Comparison of ENCODE assay signal across 25 cellular contexts in the genomic region with DNA sequence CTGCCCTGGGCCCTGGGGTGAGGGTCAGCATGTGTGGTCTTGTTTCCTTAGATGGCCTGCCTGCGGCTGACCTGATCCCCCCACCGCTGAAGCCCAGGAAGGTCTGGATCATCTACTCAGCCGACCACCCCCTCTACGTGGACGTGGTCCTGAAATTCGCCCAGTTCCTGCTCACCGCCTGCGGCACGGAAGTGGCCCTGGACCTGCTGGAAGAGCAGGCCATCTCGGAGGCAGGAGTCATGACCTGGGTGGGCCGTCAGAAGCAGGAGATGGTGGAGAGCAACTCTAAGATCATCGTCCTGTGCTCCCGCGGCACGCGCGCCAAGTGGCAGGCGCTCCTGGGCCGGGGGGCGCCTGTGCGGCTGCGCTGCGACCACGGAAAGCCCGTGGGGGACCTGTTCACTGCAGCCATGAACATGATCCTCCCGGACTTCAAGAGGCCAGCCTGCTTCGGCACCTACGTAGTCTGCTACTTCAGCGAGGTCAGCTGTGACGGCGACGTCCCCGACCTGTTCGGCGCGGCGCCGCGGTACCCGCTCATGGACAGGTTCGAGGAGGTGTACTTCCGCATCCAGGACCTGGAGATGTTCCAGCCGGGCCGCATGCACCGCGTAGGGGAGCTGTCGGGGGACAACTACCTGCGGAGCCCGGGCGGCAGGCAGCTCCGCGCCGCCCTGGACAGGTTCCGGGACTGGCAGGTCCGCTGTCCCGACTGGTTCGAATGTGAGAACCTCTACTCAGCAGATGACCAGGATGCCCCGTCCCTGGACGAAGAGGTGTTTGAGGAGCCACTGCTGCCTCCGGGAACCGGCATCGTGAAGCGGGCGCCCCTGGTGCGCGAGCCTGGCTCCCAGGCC. TPM values are rescaled to one million over a fixed set of nuclear protein-coding genes. Genes with fewer than 3 reads are reported as not detected.
DNase-seq lines count a peak whose midpoint lies in the region; ATAC-seq and TF ChIP-seq lines count a peak whose summit lies in the region.
"Had no signal": no experiment of that assay in that cellular context is flagged by ENCODE, and none has a peak within 500 bp of the region (broad histone marks: within the 10 kb centered on the region; RNA-seq: fewer than 3 reads in every experiment).

No MANE protein-coding gene starts in this region.

- no peaks in the 10 kb centered on the region for H3K9me3 ChIP-seq in left ventricle myocardium inferior (replicated peaks)
- no peaks in the 10 kb centered on the region for H3K9me3 ChIP-seq in neutrophil
- H3K9me3 ChIP-seq in endodermal cell (ENCODE audit: control insufficient read depth, low read length) = no peaks in the 10 kb centered on the region

- no peak overlapping the region for H3K4me3 ChIP-seq in left ventricle myocardium inferior
- peak overlapping the region; percentile 58 to 63 for H3K4me3 ChIP-seq in neutrophil (ENCODE audit: low read depth in 1 of 2, low read length in 1 of 2)
- H3K4me3 ChIP-seq in endodermal cell (ENCODE audit: low read length) = no peak overlapping the region
- H3K4me3 ChIP-seq: GM23338 had no signal

- TF ChIP-seq CTCF in left ventricle myocardium inferior (IDR thresholded peaks at IDR 0.05; ENCODE audit: borderline replicate concordance) = no peak
- no peak for TF ChIP-seq CTCF in neutrophil (IDR thresholded peaks at IDR 0.05)
- no peak for TF ChIP-seq CTCF in endodermal cell (conservative IDR thresholded peaks at IDR 0.05)

- DNase-seq in cardiac septum (ENCODE audit: low spot score) (peak; percentile 66), left ventricle myocardium inferior (no peak), endodermal cell (no peak), left cardiac atrium (no peak), HuH-7.5 (ENCODE audit: low spot score) (no peak)
- DNase-seq: 8988T, C1 segment of cervical spinal cord, EL, GF-D8, HCEC 1CT, IMR-90, NCI-H1105 treated with DMSO at 0.1 percent for 48 hours, NCI-H1694, NCI-H2081, NCI-H2171 treated with DMSO at 0.1 percent for 48 hours, NCI-H524 treated with DMSO at 0.1 percent for 48 hours, NCI-H82, SIG-M5 had no signal

- H3K27me3 ChIP-seq in left ventricle myocardium inferior (ENCODE audit: low read depth) (no peaks in the 10 kb centered on the region), neutrophil (no peaks in the 10 kb centered on the region), endodermal cell (ENCODE audit: control insufficient read depth, insufficient read depth, low read length, poor library complexity, severe bottlenecking) (no peaks in the 10 kb centered on the region)

- H3K9me3 Mint-ChIP-seq in endodermal cell = no peaks in the 10 kb centered on the region
- H3K9me3 Mint-ChIP-seq: GM23338 had no signal

- no peak for ATAC-seq in left cardiac atrium
- no peak for ATAC-seq in HG03175 (IDR thresholded peaks at IDR 0.05; ENCODE audit: unreplicated experiment)
- ATAC-seq: GM23338, Panc1, SK-N-SH treated with all-trans-retinoic acid at 6 μM for 48 hours had no signal

- WGBS in endodermal cell (ENCODE audit: insufficient coverage in 1 of 2, insufficient read length in 1 of 2), 2 experiments = 95 to 98% methylated on average over 58 to 66 of the region's 66 CpGs

- intact Hi-C loops in cardiac septum (cut with DNase I) = no loop called here
- intact Hi-C loops in left ventricle myocardium inferior (cut with micrococcal nuclease) = no loop called here
- intact Hi-C loops in left cardiac atrium (cut with DNase I) = no loop called here

- H3K4me3 Mint-ChIP-seq in endodermal cell = no peak overlapping the region
- H3K4me3 Mint-ChIP-seq: GM23338 had no signal

- H3K27ac ChIP-seq in left ventricle myocardium inferior (replicated peaks) (no peak overlapping the region), cingulate gyrus (ENCODE audit: low read depth, low read length) (peak overlapping the region; percentile 54), neutrophil (peak overlapping the region; percentile 91), endodermal cell (ENCODE audit: low read depth, low read length) (no peak overlapping the region)
- H3K27ac ChIP-seq: KMS-11 had no signal

- H3K4me1 ChIP-seq in left ventricle myocardium inferior (no peaks in the 10 kb centered on the region), neutrophil (ENCODE audit: control insufficient read depth in 1 of 2, insufficient read depth in 1 of 2, low read depth in 1 of 2, low read length in 1 of 2) (peaks cover 96 to 97% of the 10 kb centered on the region in 2 experiments), endodermal cell (ENCODE audit: control insufficient read depth, insufficient read depth, low read length) (no peaks in the 10 kb centered on the region)

- H3K27me3 Mint-ChIP-seq in endodermal cell (ENCODE audit: insufficient read depth) = no peaks in the 10 kb centered on the region

- H3K9ac ChIP-seq in endodermal cell (ENCODE audit: extremely low read depth, low read length, poor library complexity, severe bottlenecking) = no peak overlapping the region
- H3K9ac ChIP-seq: KMS-11 had no signal

- H3K36me3 ChIP-seq in left ventricle myocardium inferior (peaks cover 43% of the 10 kb centered on the region), neutrophil (peaks cover 96% of the 10 kb centered on the region), endodermal cell (ENCODE audit: control insufficient read depth, insufficient read depth, low read length) (peaks cover 53% of the 10 kb centered on the region)

- H3K36me3 Mint-ChIP-seq in endodermal cell (ENCODE audit: low read depth) = peaks cover 29% of the 10 kb centered on the region

- no peaks in the 10 kb centered on the region for H3K4me1 Mint-ChIP-seq in endodermal cell

- H3K27ac Mint-ChIP-seq in endodermal cell = no peak overlapping the region
- H3K27ac Mint-ChIP-seq: GM23338 had no signal

RNA-seq across cellular contexts. Expression of gene TMEM121B, which starts 12.7 kb away (rescaled TPM):
- total RNA-seq in cardiac septum (1.0 TPM), left ventricle myocardium inferior (1.5 TPM), endodermal cell (10 to 100 TPM in 1 of 2 donors, 1 to 10 TPM in 1; 8.9 to 10.9 TPM), left cardiac atrium (under 1 TPM; 0.80 to 0.97 TPM)
- 9.9 TPM for polyA plus RNA-seq in endodermal cell (2013, experiment 1 of 2)
- 7.9 TPM for polyA plus RNA-seq in endodermal cell (2013, experiment 2 of 2)

RNA-seq across cellular contexts. Expression of gene IL17RA, which starts 23.7 kb away (rescaled TPM):
- 6.0 TPM for total RNA-seq in cardiac septum
- total RNA-seq in left ventricle myocardium inferior = 7.6 TPM
- total RNA-seq in endodermal cell = 10 to 100 TPM; 14.8 to 16.0 TPM
- 5.2 TPM for polyA plus RNA-seq in endodermal cell (2013, experiment 1 of 2)
- polyA plus RNA-seq in endodermal cell (2013, experiment 2 of 2) = 7.0 TPM
- 10 to 100 TPM; 11.6 to 15.4 TPM for total RNA-seq in left cardiac atrium

RNA-seq across cellular contexts. Expression of gene HDHD5, which starts 50.6 kb away (rescaled TPM):
- total RNA-seq in cardiac septum (39.6 TPM), left ventricle myocardium inferior (52.6 TPM), endodermal cell (10 to 100 TPM; 39.4 to 53.0 TPM), left cardiac atrium (10 to 100 TPM; 36.0 to 37.5 TPM)
- polyA plus RNA-seq in endodermal cell (2013, experiment 1 of 2) = 40.5 TPM
- 36.8 TPM for polyA plus RNA-seq in endodermal cell (2013, experiment 2 of 2)

Comparison
In these comparisons a context has a peak if more than half of its experiments do, and no peak if none do; other contexts are left out.
1. H3K27ac ChIP-seq: peak in cingulate gyrus (single experiment) and neutrophil (single experiment); none in left ventricle myocardium inferior (single experiment) and endodermal cell (single experiment).
2. H3K4me3 ChIP-seq: peak in neutrophil (2 of 2); none in left ventricle myocardium inferior (single experiment) and endodermal cell (single experiment).